In genomic region chr6:119957195-119957594, GRCh38 we compare ENCODE assay signal across 18 cellular contexts.
"Had no signal": no experiment of that assay in that cellular context is flagged by ENCODE, and none has a peak within 500 bp of the region (broad histone marks: within the 10 kb centered on the region; RNA-seq: fewer than 3 reads in every experiment).

No MANE protein-coding gene starts in this region.

- H3K4me3 ChIP-seq: coronary artery, prostate gland, spleen had no signal

- FAIRE-seq: endometrium had no signal

- DNase-seq: activated CD4-positive, alpha-beta memory T cell treated with anti-CD3 and anti-CD28 coated beads for 36 hours; activated CD4-positive, alpha-beta T cell treated with anti-CD3 and anti-CD28 coated beads for 48 hours; activated effector memory CD4-positive, alpha-beta T cell treated with Interleukin-2 at 50 U/mL for 16 hours; activated naive CD4-positive, alpha-beta T cell treated with anti-CD3 and anti-CD28 coated beads, Interleukin-2, amount 10 ng/mL, durations not matched to agents 7 days and 5 days; activated T-cell treated with anti-CD3 and anti-CD28 coated beads, Interleukin-2, amount 50 U/mL, for 72 hours; amygdala; cerebellar nuclear complex; foreskin keratinocyte; left cardiac atrium; naive thymus-derived CD4-positive, alpha-beta T cell; spleen; stimulated activated CD4-positive, alpha-beta T cell treated with anti-CD3 and anti-CD28 coated beads, Interleukin-4, amount 100 ng/mL, for 1 hour; stimulated activated naive CD8-positive, alpha-beta T cell treated with anti-CD3 and anti-CD28 coated beads, Interleukin-15, Interleukin-2, amounts not matched to agents 100 U/mL and 50 U/mL, for 24 hours; SW 1271; T-helper 17 cell had no signal

- H3K27ac ChIP-seq: coronary artery, foreskin keratinocyte, prostate gland, spleen had no signal

- H3K4me1 ChIP-seq: foreskin keratinocyte, prostate gland, spleen had no signal

- H3K27me3 ChIP-seq: foreskin keratinocyte, spleen had no signal

- H3K9me3 ChIP-seq: prostate gland, spleen had no signal

- H3K36me3 ChIP-seq: prostate gland, spleen had no signal
